27 cellular contexts compared by ENCODE assay signal in the genomic region with DNA sequence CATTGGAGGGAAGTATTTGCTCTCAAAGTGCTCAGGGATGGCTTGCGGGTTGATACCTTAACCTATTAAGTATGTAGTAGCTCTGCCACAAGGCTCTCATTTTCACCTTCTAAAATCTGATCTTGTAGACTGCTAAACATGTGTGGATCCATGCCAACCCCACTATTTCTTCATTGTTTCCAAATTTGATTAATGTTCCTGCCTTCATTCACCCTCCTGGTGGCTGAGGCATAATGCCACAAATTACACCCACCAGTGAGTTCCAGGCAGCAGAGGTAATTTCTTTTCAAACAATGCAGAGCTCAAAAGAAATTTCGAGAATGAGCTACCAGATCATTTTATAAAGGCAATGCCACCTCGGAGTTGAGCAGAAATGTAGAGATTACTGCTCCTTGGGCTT.
"Had no signal": no experiment of that assay in that cellular context is flagged by ENCODE, and none has a peak within 500 bp of the region (broad histone marks: within the 10 kb centered on the region; RNA-seq: fewer than 3 reads in every experiment).

No MANE protein-coding gene starts in this region.

- H3K4me1 ChIP-seq: left ventricle myocardium inferior, parathyroid adenoma, psoas muscle, testis, upper lobe of right lung had no signal

- H3K27ac ChIP-seq: hepatocyte, left ventricle myocardium inferior, neural progenitor cell, neutrophil, parathyroid adenoma, psoas muscle, skin epidermis, stomach, testis, upper lobe of right lung had no signal

- H3K9me3 ChIP-seq: left ventricle myocardium inferior, neutrophil, psoas muscle, stomach, testis, thyroid gland, upper lobe of right lung had no signal

- H3K4me3 ChIP-seq: hepatocyte, left ventricle myocardium inferior, lung, neural progenitor cell, psoas muscle, skin epidermis, stomach, testis, thyroid gland, upper lobe of right lung had no signal

- H3K27me3 ChIP-seq: hepatocyte, neural progenitor cell, neutrophil, stomach, testis, thyroid gland, upper lobe of right lung had no signal

- DNase-seq: islet precursor cell; left ventricle myocardium inferior; mesendoderm; naive B cell; natural killer cell; nephron progenitor cell; occipital lobe; psoas muscle; retina; right cardiac atrium; stimulated activated CD4-positive, alpha-beta T cell treated with anti-CD3 and anti-CD28 coated beads, Interleukin-12 subunit alpha, Interleukin-12 subunit beta, amount 100 ng/mL, for 4 hours; stimulated activated CD4-positive, alpha-beta T cell treated with anti-CD3 and anti-CD28 coated beads, Interleukin-15, amount 100 ng/mL, for 24 hours; stimulated activated CD4-positive, alpha-beta T cell treated with anti-CD3 and anti-CD28 coated beads, Interleukin-2, amount 100 ng/mL, for 24 hours; stimulated activated CD4-positive, alpha-beta T cell treated with anti-CD3 and anti-CD28 coated beads, Interleukin-4, amount 100 ng/mL, for 1 hour; stimulated activated naive B cell treated with anti-CD40 and anti-IgM and Interleukin-4, amounts not matched to agents 10 μg/mL and 1 μg/mL and 100 μg/mL, for 72 hours; stimulated activated naive CD8-positive, alpha-beta T cell treated with anti-CD3 and anti-CD28 coated beads, Interleukin-15, Interleukin-2, amounts not matched to agents 100 U/mL and 50 U/mL, for 24 hours; stomach; testis; trophoblast cell; upper lobe of right lung had no signal

- H3K36me3 ChIP-seq: left ventricle myocardium inferior, neural progenitor cell, neutrophil, stomach, thyroid gland, upper lobe of right lung had no signal
